ENCODE assay signal across 9 cellular contexts in genomic region chr7:114663502-114663901, GRCh38.
A peak's percentile ranks its signal among the peaks of the same experiment; 100 is the strongest.
DNase-seq lines count a peak whose midpoint lies in the region; ATAC-seq and TF ChIP-seq lines count a peak whose summit lies in the region.
"Had no signal": no experiment of that assay in that cellular context is flagged by ENCODE, and none has a peak within 500 bp of the region (broad histone marks: within the 10 kb centered on the region; RNA-seq: fewer than 3 reads in every experiment).

No MANE protein-coding gene starts in this region.

- H3K4me3 ChIP-seq in GM12865 (ENCODE audit: low read depth, low read length): no peak overlapping the region
- H3K4me3 ChIP-seq in WERI-Rb-1 (ENCODE audit: low read depth, low read length): no peak overlapping the region
- no peak overlapping the region for H3K4me3 ChIP-seq in mucosa of descending colon
- H3K4me3 ChIP-seq: thyroid gland had no signal

- H3K4me1 Mint-ChIP-seq in activated CD4-positive, alpha-beta memory T cell treated with anti-CD3 and anti-CD28 coated beads for 36 hours (ENCODE audit: low read depth): peaks cover 6% of the 10 kb centered on the region

- CTCF ChIA-PET in activated CD4-positive, alpha-beta memory T cell treated with anti-CD3 and anti-CD28 coated beads for 36 hours (lab: Charles Lee): interaction anchor here (0.7 kb wide), 1 partner anchor 9 kb away, joined by 3 read pairs; no protein-coding TSS in a partner anchor

- no peak overlapping the region for H3K27ac ChIP-seq in WERI-Rb-1
- H3K27ac ChIP-seq: thyroid gland had no signal

- DNase-seq in GM12865 (ENCODE audit: low read depth) (peak; percentile 64), NCI-H1105 (lab: John Stamatoyannopoulos, UW) (peak; percentile 34), WERI-Rb-1 (peak; percentile 50), mucosa of descending colon (peak in 1 of 3 donors; percentile 63), C1 segment of cervical spinal cord (lab: John Stamatoyannopoulos, UW) (no peak)
- no peak for DNase-seq in effector CD4-positive, alpha-beta T cell
- DNase-seq in central memory CD4-positive, alpha-beta T cell: no peak
- no peak for DNase-seq in activated CD4-positive, alpha-beta memory T cell treated with anti-CD3 and anti-CD28 coated beads for 36 hours

- H3K27me3 ChIP-seq in WERI-Rb-1 (ENCODE audit: insufficient read depth, low read depth, severe bottlenecking): no peaks in the 10 kb centered on the region
- H3K27me3 ChIP-seq: thyroid gland had no signal

- H3K36me3 ChIP-seq in WERI-Rb-1 (peaks cover 20% of the 10 kb centered on the region), mucosa of descending colon (ENCODE audit: low read depth) (no peaks in the 10 kb centered on the region)
- H3K36me3 ChIP-seq: thyroid gland had no signal

- no peaks in the 10 kb centered on the region for H3K9me3 Mint-ChIP-seq in activated CD4-positive, alpha-beta memory T cell treated with anti-CD3 and anti-CD28 coated beads for 36 hours

- H3K4me3 Mint-ChIP-seq in activated CD4-positive, alpha-beta memory T cell treated with anti-CD3 and anti-CD28 coated beads for 36 hours: no peak overlapping the region

- POLR2A ChIA-PET in activated CD4-positive, alpha-beta memory T cell treated with anti-CD3 and anti-CD28 coated beads for 36 hours (lab: Charles Lee): interaction anchor here (0.7 kb wide), 1 partner anchor 353 kb away, joined by 3 read pairs; no protein-coding TSS in a partner anchor

- TF ChIP-seq CTCF in GM12865 (IDR thresholded peaks at IDR 0.05; ENCODE audit: insufficient read depth, low read depth, low read length, missing control alignments): no peak
- TF ChIP-seq CTCF in WERI-Rb-1 (IDR thresholded peaks at IDR 0.05; ENCODE audit: low read depth, low read length): peak; percentile 33; the same call in 1 of the 2 replicates
- no peak for TF ChIP-seq CTCF in mucosa of descending colon (IDR thresholded peaks at IDR 0.05)

- no peaks in the 10 kb centered on the region for H3K36me3 Mint-ChIP-seq in activated CD4-positive, alpha-beta memory T cell treated with anti-CD3 and anti-CD28 coated beads for 36 hours

- no peak overlapping the region for H3K27ac Mint-ChIP-seq in activated CD4-positive, alpha-beta memory T cell treated with anti-CD3 and anti-CD28 coated beads for 36 hours

- intact Hi-C loops in mucosa of descending colon (cut with DNase I, micrococcal nuclease): loop anchor here in 1 of 2 donors (10.0 kb wide), 1 partner anchor 579 kb away; no protein-coding TSS in a partner anchor
- intact Hi-C loops in activated CD4-positive, alpha-beta memory T cell treated with anti-CD3 and anti-CD28 coated beads for 36 hours (cut with micrococcal nuclease): loop anchor here (1.0 kb wide), 1 partner anchor 581 kb away; no protein-coding TSS in a partner anchor

- H3K27me3 Mint-ChIP-seq in activated CD4-positive, alpha-beta memory T cell treated with anti-CD3 and anti-CD28 coated beads for 36 hours: no peaks in the 10 kb centered on the region

- ATAC-seq in mucosa of descending colon: peak; percentile 36

- no peaks in the 10 kb centered on the region for H3K4me1 ChIP-seq in mucosa of descending colon (ENCODE audit: low read depth)

- H3K9me3 ChIP-seq in WERI-Rb-1 (ENCODE audit: severe bottlenecking): no peaks in the 10 kb centered on the region
- H3K9me3 ChIP-seq in mucosa of descending colon: no peaks in the 10 kb centered on the region
- H3K9me3 ChIP-seq: thyroid gland had no signal

Comparison
In these comparisons a context has a peak if more than half of its experiments do, and no peak if none do; other contexts are left out.
1. DNase-seq: peak in GM12865 (single experiment), NCI-H1105 (single experiment) and WERI-Rb-1 (single experiment); none in effector CD4-positive, alpha-beta T cell (single experiment), central memory CD4-positive, alpha-beta T cell (single experiment), C1 segment of cervical spinal cord (0 of 14) and activated CD4-positive, alpha-beta memory T cell treated with anti-CD3 and anti-CD28 coated beads for 36 hours (single experiment).